Comparison of ENCODE assay signal across 2 cellular contexts in the genomic region with DNA sequence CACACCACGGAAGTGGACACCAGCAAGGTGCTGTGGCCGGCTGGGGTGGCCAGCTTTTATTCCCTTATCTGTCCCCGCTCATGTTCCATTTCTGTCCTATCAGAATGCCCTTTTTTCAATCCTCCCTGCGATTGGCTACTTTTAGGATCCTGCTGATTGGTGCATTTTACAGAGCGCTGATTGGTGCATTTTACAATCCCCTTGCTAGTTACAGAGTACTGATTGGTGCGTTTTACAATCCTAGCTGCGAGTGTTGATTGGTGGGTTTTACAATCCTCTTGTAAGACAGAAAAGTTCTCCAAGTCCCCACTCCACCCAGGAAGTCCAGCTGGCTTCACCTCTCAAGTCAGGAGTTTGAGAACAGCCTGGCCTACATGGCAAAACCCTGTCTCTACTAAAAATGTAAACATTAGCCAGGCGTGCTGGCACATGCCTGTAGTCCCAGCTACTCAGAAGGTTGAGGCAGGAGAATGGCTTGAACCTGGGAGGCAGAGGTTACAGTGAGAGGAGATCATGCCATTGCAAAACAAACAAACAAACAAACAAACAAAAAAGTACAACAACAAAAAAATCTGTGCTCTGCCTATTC. TPM values are rescaled to one million over a fixed set of nuclear protein-coding genes. Genes with fewer than 3 reads are reported as not detected.
"Had no signal": no experiment of that assay in that cellular context is flagged by ENCODE, and none has a peak within 500 bp of the region (broad histone marks: within the 10 kb centered on the region; RNA-seq: fewer than 3 reads in every experiment).

No MANE protein-coding gene starts in this region.

RNA-seq across cellular contexts. Expression of gene HEYL, which starts 37.7 kb away (rescaled TPM):
- total RNA-seq: H4 had no signal
- polyA plus RNA-seq: IgD-negative memory B cell had no signal
